In the genomic region with DNA sequence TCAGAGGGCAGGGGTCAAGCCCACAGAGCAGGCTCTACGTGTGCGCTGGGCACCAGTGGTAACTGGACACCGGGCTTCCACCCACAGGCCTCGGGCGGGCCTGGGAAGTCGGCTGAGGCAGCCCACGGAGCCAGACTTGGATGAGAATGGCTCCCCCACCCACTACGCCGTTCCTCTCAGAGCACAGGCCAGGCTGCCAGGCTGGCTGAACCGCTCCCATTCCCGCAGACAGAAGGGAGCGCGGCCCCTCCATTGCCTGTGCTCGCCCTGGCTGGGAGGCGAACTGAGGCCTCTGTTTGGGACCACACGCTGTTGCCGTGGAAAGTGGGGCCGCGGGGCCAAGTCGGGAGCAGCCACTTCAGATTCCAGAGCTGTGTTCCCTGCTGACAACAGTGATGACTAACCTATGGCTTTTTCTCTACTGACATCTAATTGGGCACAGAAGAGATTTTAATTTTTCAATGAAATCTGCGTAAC, we compare ENCODE assay signal across 11 cellular contexts.
DNase-seq lines count a peak whose midpoint lies in the region; ATAC-seq, FAIRE-seq and TF ChIP-seq lines count a peak whose summit lies in the region.
"Had no signal": no experiment of that assay in that cellular context is flagged by ENCODE, and none has a peak within 500 bp of the region (broad histone marks: within the 10 kb centered on the region; RNA-seq: fewer than 3 reads in every experiment).

No MANE protein-coding gene starts in this region.

- no peak overlapping the region for H3K4me2 ChIP-seq in parathyroid adenoma (ENCODE audit: low read length)

- TF ChIP-seq CTCF in heart left ventricle (IDR thresholded peaks at IDR 0.05) (no peak), parathyroid adenoma (IDR thresholded peaks at IDR 0.05) (no peak)

- H3K27ac ChIP-seq in heart left ventricle (peak overlapping the region; percentile 89 to 100 (median 94)), parathyroid adenoma (peak overlapping the region; percentile 65)

- H3K27me3 ChIP-seq in heart left ventricle (no peaks in the 10 kb centered on the region), parathyroid adenoma (ENCODE audit: control insufficient read depth, insufficient read depth, low read length) (no peaks in the 10 kb centered on the region)

- TF ChIP-seq POLR2A in heart left ventricle (IDR thresholded peaks at IDR 0.05) (peak in 1 of 2 donors; percentile 42), GM12891 (IDR thresholded peaks at IDR 0.05; ENCODE audit: low read depth, low read length) (no peak)

- peak overlapping the region in 1 of 12 donors; percentile 11 for H3K4me3 ChIP-seq in heart left ventricle
- no peak overlapping the region for H3K4me3 ChIP-seq in parathyroid adenoma (ENCODE audit: low read depth, low read length)

- 9 to 35% (median 33%) methylated on average over 8 to 21 of the region's 21 CpGs for WGBS in heart left ventricle, 4 donors

- H2AFZ ChIP-seq in parathyroid adenoma: no peak overlapping the region

- ATAC-seq in Right ventricle myocardium inferior: peak; percentile 58
- peak; percentile 42 to 61 (median 54) for ATAC-seq in heart left ventricle
- ATAC-seq in HG02938 (IDR thresholded peaks at IDR 0.05; ENCODE audit: unreplicated experiment): no peak
- ATAC-seq in GM21737 (IDR thresholded peaks at IDR 0.05; ENCODE audit: unreplicated experiment): no peak
- ATAC-seq: activated CD8-positive, alpha-beta T cell treated with anti-CD3 and anti-CD28 coated beads, Interleukin-2, amount 10 ng/mL, durations not matched to agents 7 days and 5 days had no signal

- no peak overlapping the region for H3K9ac ChIP-seq in parathyroid adenoma

- peaks cover 29% of the 10 kb centered on the region for H3K79me2 ChIP-seq in parathyroid adenoma

- H3K9me3 ChIP-seq in heart left ventricle: no peaks in the 10 kb centered on the region
- no peaks in the 10 kb centered on the region for H3K9me3 ChIP-seq in parathyroid adenoma (ENCODE audit: control insufficient read depth, low read length)

- peaks cover 0 to 97% (median 76%) of the 10 kb centered on the region in 9 donors for H3K36me3 ChIP-seq in heart left ventricle
- H3K36me3 ChIP-seq in parathyroid adenoma (ENCODE audit: control insufficient read depth, insufficient read depth, low read length): no peaks in the 10 kb centered on the region

- no peak for FAIRE-seq in GM12891 (lab: Jason Lieb, UNC)

- DNase-seq in Right ventricle myocardium inferior (ENCODE audit: missing footprints): peak; percentile 84
- no peak for DNase-seq in cardiac septum (ENCODE audit: low spot score)
- DNase-seq in heart left ventricle: peak; percentile 70 to 89 (median 82)
- no peak for DNase-seq in GM12891 (ENCODE audit: insufficient read length, low spot score)
- no peak for DNase-seq in stimulated activated CD4-positive, alpha-beta T cell treated with anti-CD3 and anti-CD28 coated beads, Interleukin-4, amount 100 ng/mL, for 24 hours
- DNase-seq: activated CD8-positive, alpha-beta T cell treated with anti-CD3 and anti-CD28 coated beads, Interleukin-2, amount 10 ng/mL, durations not matched to agents 7 days and 5 days; AML-193; NCI-H187 had no signal

- H3K4me1 ChIP-seq in heart left ventricle: peaks cover 28 to 87% (median 75%) of the 10 kb centered on the region in 12 donors
- no peaks in the 10 kb centered on the region for H3K4me1 ChIP-seq in parathyroid adenoma

- intact Hi-C loops in Right ventricle myocardium inferior (cut with DNase I): loop anchor here (1.0 to 5.0 kb wide), 3 partner anchors 39 to 143 kb away; no protein-coding TSS in a partner anchor
- intact Hi-C loops in cardiac septum (cut with DNase I): loop anchor here (2.0 to 5.0 kb wide), 2 partner anchors 63 to 143 kb away; a partner anchor contains a TSS
- intact Hi-C loops in heart left ventricle (cut with DNase I): loop anchor here in 7 of 10 donors (5.0 kb wide), 3 partner anchors 58 to 148 kb away; no protein-coding TSS in a partner anchor

TF ChIP-seq in GM12891, 5 proteins besides CTCF, POLR2A, EP300 and RAD21:
- TF ChIP-seq POU2F2 (IDR thresholded peaks at IDR 0.05; ENCODE audit: low read depth, low read length): no peak
- TF ChIP-seq SPI1 (IDR thresholded peaks at IDR 0.05; ENCODE audit: low read depth, low read length): no peak
- no peak for TF ChIP-seq POLR2AphosphoS5 (IDR thresholded peaks at IDR 0.05; ENCODE audit: low read depth, low read length)
- TF ChIP-seq PAX5 (IDR thresholded peaks at IDR 0.05; ENCODE audit: insufficient read depth, low read length, severe bottlenecking): no peak
- TF ChIP-seq TAF1 (IDR thresholded peaks at IDR 0.05; ENCODE audit: low read depth, low read length): no peak

Comparison
In these comparisons a context has a peak if more than half of its experiments do, and no peak if none do; other contexts are left out.
1. DNase-seq: peak in Right ventricle myocardium inferior (single experiment) and heart left ventricle (5 of 5); none in cardiac septum (single experiment), GM12891 (single experiment) and stimulated activated CD4-positive, alpha-beta T cell treated with anti-CD3 and anti-CD28 coated beads, Interleukin-4, amount 100 ng/mL, for 24 hours (single experiment).
2. ATAC-seq: peak in Right ventricle myocardium inferior (single experiment) and heart left ventricle (4 of 4); none in HG02938 (single experiment) and GM21737 (single experiment).